In the genomic region with DNA sequence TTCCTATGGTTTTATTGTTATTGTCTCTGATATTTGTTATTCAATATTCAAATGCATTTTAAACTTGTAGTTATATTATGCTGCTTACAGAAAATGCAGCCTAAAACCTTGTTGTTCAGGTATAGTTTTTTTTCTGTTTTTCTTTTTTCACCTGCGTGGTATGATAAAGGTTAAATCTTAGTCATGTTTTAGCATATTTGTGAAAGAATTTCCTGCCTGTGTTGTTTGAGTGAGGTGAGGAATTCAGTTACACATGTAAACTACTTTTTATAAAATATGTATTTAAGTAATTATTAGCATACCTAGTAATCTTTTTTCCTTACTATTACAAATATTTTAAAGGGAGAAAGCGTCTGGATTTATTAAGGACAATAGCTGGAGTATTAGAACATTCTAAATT, we compare ENCODE assay signal across 33 cellular contexts.
"Had no signal": no experiment of that assay in that cellular context is flagged by ENCODE, and none has a peak within 500 bp of the region (broad histone marks: within the 10 kb centered on the region; RNA-seq: fewer than 3 reads in every experiment).

No MANE protein-coding gene starts in this region.

- H3K4me3 Mint-ChIP-seq: activated B cell treated with CpG ODN at 0.5 μM for 24 hours; activated CD8-positive, alpha-beta T cell treated with anti-CD3 and anti-CD28 coated beads for 36 hours; activated naive CD8-positive, alpha-beta T cell; activated T-cell treated with anti-CD3 and anti-CD28 coated beads, Interleukin-2, amount 50 U/mL, for 4 hours; activated T-helper 17 cell treated with anti-CD3 and anti-CD28 coated beads, Interleukin-2, amount 50 U/mL, for 72 hours; central memory CD8-positive, alpha-beta T cell; effector memory CD8-positive, alpha-beta T cell; T-helper 17 cell; T-helper 2 cell treated with Interferon-gamma antibody and Interleukin-4, amounts not matched to agents 5 μg/mL and 100 μg/mL, for 36 hours had no signal

- H3K9me3 Mint-ChIP-seq: activated CD8-positive, alpha-beta T cell treated with anti-CD3 and anti-CD28 coated beads for 36 hours; activated T-helper 17 cell treated with anti-CD3 and anti-CD28 coated beads, Interleukin-2, amount 50 U/mL, for 72 hours; T-helper 2 cell treated with Interferon-gamma antibody and Interleukin-4, amounts not matched to agents 5 μg/mL and 100 μg/mL, for 36 hours had no signal

- ATAC-seq: activated CD4-positive, CD25-positive, alpha-beta regulatory T cell treated with anti-CD3 and anti-CD28 coated beads, Interleukin-2, amount 50 U/mL, for 24 hours; activated CD8-positive, alpha-beta T cell treated with anti-CD3 and anti-CD28 coated beads for 36 hours; activated T-cell treated with anti-CD3 and anti-CD28 coated beads, Interleukin-2, amount 50 U/mL, for 4 hours; activated T-helper 17 cell treated with anti-CD3 and anti-CD28 coated beads, Interleukin-2, amount 50 U/mL, for 72 hours; effector memory CD8-positive, alpha-beta T cell; esophagus mucosa; gastrocnemius medialis; heart left ventricle; T-helper 17 cell had no signal

- H3K4me1 ChIP-seq: gastrocnemius medialis, heart left ventricle had no signal

- H3K27ac Mint-ChIP-seq: activated B cell treated with CpG ODN at 0.5 μM for 24 hours; activated CD8-positive, alpha-beta T cell treated with anti-CD3 and anti-CD28 coated beads for 36 hours; activated naive CD8-positive, alpha-beta T cell; activated T-helper 17 cell treated with anti-CD3 and anti-CD28 coated beads, Interleukin-2, amount 50 U/mL, for 72 hours; effector memory CD8-positive, alpha-beta T cell; T-helper 17 cell; T-helper 2 cell treated with Interferon-gamma antibody and Interleukin-4, amounts not matched to agents 5 μg/mL and 100 μg/mL, for 36 hours had no signal

- H3K36me3 ChIP-seq: cardiac muscle cell, gastrocnemius medialis, heart left ventricle, WERI-Rb-1 had no signal

- DNase-seq: activated B cell treated with CpG ODN at 0.5 μM for 24 hours; activated CD4-positive, alpha-beta T cell treated with anti-CD3 and anti-CD28 coated beads for 48 hours; activated CD4-positive, alpha-beta T cell treated with anti-CD3 and anti-CD28 coated beads, Interleukin-2, amount 50 U/mL, for 1 hour; activated CD4-positive, alpha-beta T cell treated with anti-CD3 and anti-CD28 coated beads, Interleukin-2, amount 50 U/mL, for 48 hours; activated CD8-positive, alpha-beta memory T cell treated with anti-CD3 and anti-CD28 coated beads for 24 hours; activated CD8-positive, alpha-beta T cell treated with anti-CD3 and anti-CD28 coated beads for 36 hours; activated effector memory CD4-positive, alpha-beta T cell treated with Interleukin-2 at 50 U/mL for 16 hours; activated gamma-delta T cell treated with Interleukin-2 at 50 U/mL for 16 hours; activated naive CD4-positive, alpha-beta T cell treated with anti-CD3 and anti-CD28 coated beads, Interleukin-2, amount 50 U/mL, for 16 hours; activated naive CD4-positive, alpha-beta T cell treated with Interleukin-2 at 50 U/mL for 16 hours; activated T-cell treated with anti-CD3 and anti-CD28 coated beads, Interleukin-2, amount 50 U/mL, for 4 hours; amniotic stem cell; anterior cingulate cortex; cortex of kidney; dermis blood vessel endothelial cell; effector CD4-positive, alpha-beta T cell; effector memory CD8-positive, alpha-beta T cell; foreskin fibroblast; gastrocnemius medialis; glutamatergic neuron; heart left ventricle; T-helper 1 cell; T-helper 17 cell; T1000; WERI-Rb-1 had no signal

- H3K27me3 Mint-ChIP-seq: activated B cell treated with CpG ODN at 0.5 μM for 24 hours; activated CD8-positive, alpha-beta T cell treated with anti-CD3 and anti-CD28 coated beads for 36 hours; activated naive CD8-positive, alpha-beta T cell; activated T-helper 17 cell treated with anti-CD3 and anti-CD28 coated beads, Interleukin-2, amount 50 U/mL, for 72 hours; central memory CD8-positive, alpha-beta T cell; effector memory CD8-positive, alpha-beta T cell; T-helper 17 cell had no signal

- FAIRE-seq: astrocyte had no signal

- H3K4me1 Mint-ChIP-seq: activated B cell treated with CpG ODN at 0.5 μM for 24 hours; activated T-helper 17 cell treated with anti-CD3 and anti-CD28 coated beads, Interleukin-2, amount 50 U/mL, for 72 hours; central memory CD8-positive, alpha-beta T cell; T-helper 17 cell had no signal

- H3K27me3 ChIP-seq: cardiac muscle cell, gastrocnemius medialis, heart left ventricle had no signal

- H3K27ac ChIP-seq: cardiac muscle cell, gastrocnemius medialis, heart left ventricle, WERI-Rb-1 had no signal

- H3K4me3 ChIP-seq: cardiac muscle cell, gastrocnemius medialis, heart left ventricle had no signal

- H3K36me3 Mint-ChIP-seq: activated naive CD8-positive, alpha-beta T cell had no signal

- H3K9me3 ChIP-seq: gastrocnemius medialis, heart left ventricle had no signal
